Comparison of ENCODE assay signal across 8 cellular contexts in the genomic region with DNA sequence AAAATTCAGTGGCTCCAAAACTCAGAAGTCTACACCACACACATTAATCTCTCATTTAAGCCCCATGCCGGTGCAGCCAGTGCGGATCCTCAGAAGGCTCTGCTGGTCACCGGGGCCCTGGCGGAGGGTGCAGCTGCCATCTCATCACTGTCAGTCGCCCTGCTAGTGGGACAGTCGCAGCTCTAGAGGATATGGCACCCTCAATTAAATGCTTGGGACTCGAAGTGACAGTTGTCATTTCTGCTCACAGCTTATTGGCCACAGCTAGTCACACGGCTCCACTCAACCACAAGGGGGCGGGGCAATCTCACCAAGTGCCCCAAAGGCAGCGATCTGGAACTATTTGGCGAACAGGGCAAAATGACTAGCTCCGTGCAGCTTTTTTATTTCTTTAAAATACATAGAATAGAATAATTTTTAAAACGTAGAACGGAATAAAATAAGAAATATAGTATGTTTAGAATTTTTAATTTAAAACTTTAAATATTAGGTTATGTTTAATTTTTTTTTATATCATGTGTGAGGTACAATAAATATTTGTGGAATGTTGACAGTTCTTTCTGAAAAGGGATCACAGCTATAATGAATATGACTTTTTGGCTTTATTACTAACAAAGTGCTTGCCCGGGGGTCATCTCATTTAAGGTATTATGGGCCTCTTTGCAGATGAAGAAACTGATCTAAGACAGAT. TPM values are rescaled to one million over a fixed set of nuclear protein-coding genes. Genes with fewer than 3 reads are reported as not detected.
A peak's percentile ranks its signal among the peaks of the same experiment; 100 is the strongest.
DNase-seq lines count a peak whose midpoint lies in the region; ATAC-seq, FAIRE-seq and TF ChIP-seq lines count a peak whose summit lies in the region.

No MANE protein-coding gene starts in this region.

- H3K9me3 ChIP-seq in colonic mucosa, result no peaks in the 10 kb centered on the region
- H3K9me3 ChIP-seq in right lobe of liver, result no peaks in the 10 kb centered on the region

- no peak overlapping the region for H3K9ac ChIP-seq in colonic mucosa (ENCODE audit: low read depth in 2 of 2, low read length in 2 of 2)

- H3K4me1 ChIP-seq in colonic mucosa, result no peaks in the 10 kb centered on the region
- peaks cover 0 to 10% (median 3%) of the 10 kb centered on the region in 4 donors for H3K4me1 ChIP-seq in right lobe of liver

- ATAC-seq in HG03097 (IDR thresholded peaks at IDR 0.05; ENCODE audit: low FRiP score, unreplicated experiment), result peak; percentile 67
- peak; percentile 94 to 97 (median 95) for ATAC-seq in right lobe of liver
- ATAC-seq in GM18519 (IDR thresholded peaks at IDR 0.05; ENCODE audit: low FRiP score, unreplicated experiment), result no peak

- intact Hi-C loops in colonic mucosa (cut with DNase I), result loop anchor here (5.0 kb wide), 2 partner anchors 189 to 204 kb away; no protein-coding TSS in a partner anchor
- intact Hi-C loops in right lobe of liver (cut with DNase I), result no loop called here

- no peak for TF ChIP-seq POLR2A in right lobe of liver (IDR thresholded peaks at IDR 0.05)

- H3K36me3 ChIP-seq in colonic mucosa, result no peaks in the 10 kb centered on the region
- no peaks in the 10 kb centered on the region for H3K36me3 ChIP-seq in right lobe of liver

- H3K27ac ChIP-seq in colonic mucosa, result no peak overlapping the region
- no peak overlapping the region for H3K27ac ChIP-seq in right lobe of liver

- H3K4me3 ChIP-seq in colonic mucosa, result no peak overlapping the region
- H3K4me3 ChIP-seq in right lobe of liver, result peak overlapping the region in 1 of 3 donors; percentile 28

- DNase-seq in NCI-H748 (lab: John Stamatoyannopoulos, UW; ENCODE audit: unreplicated experiment) (peak; percentile 60), colonic mucosa (peak; percentile 91), right lobe of liver (peak; percentile 79 to 84 (median 83))
- peak; percentile 90 for DNase-seq in activated CD4-positive, alpha-beta T cell treated with anti-CD3 and anti-CD28 coated beads, Interleukin-2, amount 50 U/mL, for 1 hour
- DNase-seq in stimulated activated CD4-positive, alpha-beta T cell treated with anti-CD3 and anti-CD28 coated beads, TNF-alpha, amount 100 ng/mL, for 24 hours (ENCODE audit: low read depth in 3 of 3), result peak; percentile 78 to 90 (median 89)

- 12% methylated on average over 13 of the region's 15 CpGs for whole genome bisulfite sequencing in right lobe of liver (ENCODE audit: insufficient coverage, low coverage, low lambda C conversion rate, missing lambda C conversion rate)

- TF ChIP-seq CTCF in colonic mucosa (IDR thresholded peaks at IDR 0.05) (peak; percentile 66), right lobe of liver (IDR thresholded peaks at IDR 0.05) (peak; percentile 47 to 72 (median 65))

- FAIRE-seq in G401.6 (lab: Jason Lieb, UNC), result peak; percentile 89

- H3K27me3 ChIP-seq in colonic mucosa (no peaks in the 10 kb centered on the region), right lobe of liver (no peaks in the 10 kb centered on the region)

RNA-seq across cellular contexts. Expression of a gene that starts 8.0 kb away (rescaled TPM):
- 1 to 10 TPM; 2.7 to 4.3 TPM for total RNA-seq in colonic mucosa
- total RNA-seq in right lobe of liver, result 10 to 100 TPM; 10.7 to 38.8 (median 21.0) TPM
